Comparison of ENCODE assay signal across 8 cellular contexts in the genomic region with DNA sequence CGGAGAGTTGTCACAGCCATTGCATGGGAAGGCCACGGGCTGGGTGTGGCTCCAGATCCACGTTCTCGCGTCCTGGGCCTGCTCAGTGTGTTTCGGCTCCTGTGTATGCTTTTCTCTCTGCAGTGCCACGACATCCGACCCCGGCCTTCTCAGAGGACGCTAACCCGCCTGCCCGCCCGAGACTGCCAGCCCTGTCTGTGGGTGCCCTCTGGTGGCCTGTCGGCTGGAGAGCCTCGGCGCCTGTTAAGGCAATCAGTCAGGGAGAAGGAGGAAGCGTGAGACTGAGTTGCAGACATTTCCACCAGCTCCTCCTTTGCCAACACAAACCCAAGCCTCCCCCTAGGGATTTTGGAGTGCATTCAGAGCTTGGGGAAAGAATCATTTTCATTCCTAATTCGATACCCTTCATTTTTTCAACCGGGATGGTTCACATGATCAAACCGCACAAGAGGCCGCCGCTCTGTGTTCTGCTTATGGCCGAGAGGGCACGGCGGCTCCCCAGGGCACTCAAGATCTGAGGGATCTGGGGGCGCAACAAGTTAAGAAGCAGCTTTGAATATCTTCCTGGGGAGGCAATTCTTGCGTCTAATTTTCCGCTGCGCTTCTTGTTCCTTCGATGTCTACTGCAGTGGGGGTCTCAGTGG. TPM values are rescaled to one million over a fixed set of nuclear protein-coding genes. Genes with fewer than 3 reads are reported as not detected.
A peak's percentile ranks its signal among the peaks of the same experiment; 100 is the strongest.
DNase-seq lines count a peak whose midpoint lies in the region; ATAC-seq and TF ChIP-seq lines count a peak whose summit lies in the region.

No MANE protein-coding gene starts in this region.

- H3K9me3 Mint-ChIP-seq in mesothelial cell of epicardium: no peaks in the 10 kb centered on the region

- peaks cover 15% of the 10 kb centered on the region for H3K4me1 Mint-ChIP-seq in mesothelial cell of epicardium

- no peaks in the 10 kb centered on the region for H3K4me1 ChIP-seq in endocrine pancreas (ENCODE audit: control insufficient read depth, insufficient read depth, low read length)

- H3K36me3 Mint-ChIP-seq in mesothelial cell of epicardium: no peaks in the 10 kb centered on the region

- H3K4me3 ChIP-seq in GM12875 (ENCODE audit: low read depth, low read length) (no peak overlapping the region), endocrine pancreas (ENCODE audit: control insufficient read depth, insufficient read depth, low read length) (no peak overlapping the region)

- H3K9ac ChIP-seq in endocrine pancreas (ENCODE audit: control insufficient read depth, insufficient read depth, low read length): peak overlapping the region; percentile 36

- H3K27me3 Mint-ChIP-seq in mesothelial cell of epicardium (ENCODE audit: low read depth): peaks cover 46% of the 10 kb centered on the region

- H3K36me3 ChIP-seq in endocrine pancreas (ENCODE audit: control insufficient read depth, insufficient read depth, low read length): no peaks in the 10 kb centered on the region

- no peak overlapping the region for H3K27ac Mint-ChIP-seq in mesothelial cell of epicardium

- H3K9me3 ChIP-seq in endocrine pancreas (ENCODE audit: control insufficient read depth, low read length): no peaks in the 10 kb centered on the region

- TF ChIP-seq CTCF in GM12875 (IDR thresholded peaks at IDR 0.05; ENCODE audit: borderline replicate concordance, insufficient read depth, low read depth, low read length): peak; percentile 93
- peak; percentile 61 for TF ChIP-seq CTCF in mesothelial cell of epicardium (IDR thresholded peaks at IDR 0.05; ENCODE audit: unreplicated experiment)

- H3K27me3 ChIP-seq in endocrine pancreas (ENCODE audit: control insufficient read depth, insufficient read depth, low read length): no peaks in the 10 kb centered on the region

- ATAC-seq in GM21367 (IDR thresholded peaks at IDR 0.05; ENCODE audit: unreplicated experiment): no peak

- H3K4me3 Mint-ChIP-seq in mesothelial cell of epicardium: no peak overlapping the region

- DNase-seq in HuH-7.5 (ENCODE audit: low spot score): peak; percentile 48
- peak; percentile 77 for DNase-seq in NOMO-1 treated with dmso at 0.1 percent for 144 hours (lab: John Stamatoyannopoulos, UW; ENCODE audit: unreplicated experiment)
- peak; percentile 21 to 45 (median 31) for DNase-seq in activated CD8-positive, alpha-beta memory T cell treated with anti-CD3 and anti-CD28 coated beads for 48 hours (ENCODE audit: low read depth in 2 of 3, low spot score in 2 of 3)
- peak; percentile 70 to 85 for DNase-seq in mesothelial cell of epicardium (ENCODE audit: low spot score in 2 of 2, unreplicated experiment in 2 of 2)
- peak; percentile 53 to 56 for DNase-seq in stimulated activated CD8-positive, alpha-beta memory T cell treated with anti-CD3 and anti-CD28 coated beads, Interleukin-2, amount 100 ng/mL, for 48 hours (ENCODE audit: low read depth in 2 of 2)

RNA-seq across cellular contexts. Expression of a gene that starts 37.5 kb away (rescaled TPM):
- 7.0 to 9.1 TPM (median 7.4 TPM) in 3 replicates for total RNA-seq in mesothelial cell of epicardium
